Comparison of ENCODE assay signal across 16 cellular contexts in the genomic region with DNA sequence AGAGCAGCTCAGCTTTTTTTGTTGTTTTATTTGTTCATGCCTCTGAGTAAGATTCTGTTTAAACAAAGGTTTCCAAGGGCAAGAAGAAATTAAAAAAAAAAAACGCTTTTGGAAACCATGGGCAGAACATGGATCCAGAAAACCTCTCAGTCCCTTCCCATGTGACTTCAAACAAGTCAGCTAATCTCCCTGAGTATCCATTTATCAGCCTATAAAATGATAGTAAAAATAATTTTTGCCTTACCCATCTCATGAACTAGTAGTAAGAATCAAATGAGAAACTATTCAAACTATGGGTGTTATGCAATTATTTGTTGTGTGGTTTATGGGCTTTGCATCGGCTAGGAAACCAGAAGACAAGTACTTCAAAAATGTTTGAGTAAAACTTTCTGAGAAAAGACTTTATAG. TPM values are rescaled to one million over a fixed set of nuclear protein-coding genes. Genes with fewer than 3 reads are reported as not detected.
DNase-seq lines count a peak whose midpoint lies in the region; ATAC-seq and TF ChIP-seq lines count a peak whose summit lies in the region.
"Had no signal": no experiment of that assay in that cellular context is flagged by ENCODE, and none has a peak within 500 bp of the region (broad histone marks: within the 10 kb centered on the region; RNA-seq: fewer than 3 reads in every experiment).

No MANE protein-coding gene starts in this region.

- ATAC-seq in Right ventricle myocardium superior (ENCODE audit: poor library complexity) = no peak
- ATAC-seq in HG02798 (IDR thresholded peaks at IDR 0.05; ENCODE audit: poor library complexity, unreplicated experiment) = no peak
- ATAC-seq: activated T-cell treated with anti-CD3 and anti-CD28 coated beads, Interleukin-2, amount 50 U/mL, for 4 hours; gastrocnemius medialis; natural killer cell had no signal

- no peaks in the 10 kb centered on the region for H3K36me3 Mint-ChIP-seq in mesothelial cell of epicardium
- H3K36me3 Mint-ChIP-seq in activated CD4-positive, alpha-beta T cell treated with anti-CD3 and anti-CD28 coated beads, Interleukin-2, amount 10 ng/mL, durations not matched to agents 7 days and 5 days (ENCODE audit: low read depth) = no peaks in the 10 kb centered on the region
- H3K36me3 Mint-ChIP-seq: natural killer cell had no signal

- peaks cover 51% of the 10 kb centered on the region for H3K4me1 Mint-ChIP-seq in mesothelial cell of epicardium
- H3K4me1 Mint-ChIP-seq in activated CD4-positive, alpha-beta T cell treated with anti-CD3 and anti-CD28 coated beads, Interleukin-2, amount 10 ng/mL, durations not matched to agents 7 days and 5 days = no peaks in the 10 kb centered on the region
- H3K4me1 Mint-ChIP-seq: natural killer cell had no signal

- intact Hi-C loops in left ventricle myocardium inferior (cut with micrococcal nuclease) (no loop called here), Right ventricle myocardium superior (cut with DNase I) (no loop called here), posterior vena cava (cut with DNase I) (no loop called here)

- DNase-seq in left ventricle myocardium inferior (no peak), Right ventricle myocardium superior (no peak), epithelial cell of prostate (ENCODE audit: low read depth, low spot score) (no peak), mesothelial cell of epicardium (ENCODE audit: low spot score in 2 of 2, unreplicated experiment in 2 of 2) (no peak), posterior vena cava (ENCODE audit: low spot score) (no peak)
- DNase-seq in activated CD4-positive, alpha-beta T cell treated with anti-CD3 and anti-CD28 coated beads, Interleukin-2, amount 10 ng/mL, durations not matched to agents 7 days and 5 days = no peak
- DNase-seq in activated CD4-positive, alpha-beta T cell treated with anti-CD3 and anti-CD28 coated beads for 48 hours = no peak
- DNase-seq: 8988T; activated T-cell treated with anti-CD3 and anti-CD28 coated beads, Interleukin-2, amount 50 U/mL, for 4 hours; adrenal gland; gastrocnemius medialis; natural killer cell; NCI-H1105; NCI-H510A had no signal

- no peaks in the 10 kb centered on the region for H3K9me3 ChIP-seq in left ventricle myocardium inferior (replicated peaks)
- H3K9me3 ChIP-seq: adrenal gland, gastrocnemius medialis had no signal

- H3K9me3 Mint-ChIP-seq in mesothelial cell of epicardium = peaks cover 4% of the 10 kb centered on the region
- no peaks in the 10 kb centered on the region for H3K9me3 Mint-ChIP-seq in activated CD4-positive, alpha-beta T cell treated with anti-CD3 and anti-CD28 coated beads, Interleukin-2, amount 10 ng/mL, durations not matched to agents 7 days and 5 days

- no peak overlapping the region for H3K4me3 ChIP-seq in left ventricle myocardium inferior
- H3K4me3 ChIP-seq: adrenal gland, gastrocnemius medialis had no signal

- CTCF ChIA-PET in activated CD4-positive, alpha-beta T cell treated with anti-CD3 and anti-CD28 coated beads, Interleukin-2, amount 10 ng/mL, durations not matched to agents 7 days and 5 days (lab: Charles Lee) = no interaction called here

- peak overlapping the region; percentile 81 for H3K27ac Mint-ChIP-seq in mesothelial cell of epicardium
- no peak overlapping the region for H3K27ac Mint-ChIP-seq in activated CD4-positive, alpha-beta T cell treated with anti-CD3 and anti-CD28 coated beads, Interleukin-2, amount 10 ng/mL, durations not matched to agents 7 days and 5 days
- H3K27ac Mint-ChIP-seq: dendritic cell treated with granulocyte-macrophage colony-stimulating factor and Interleukin-4, amounts not matched to agents 40 ng/mL and 50 ng/mL, for 4 days; natural killer cell had no signal

- POLR2A ChIA-PET in activated CD4-positive, alpha-beta T cell treated with anti-CD3 and anti-CD28 coated beads, Interleukin-2, amount 10 ng/mL, durations not matched to agents 7 days and 5 days (lab: Charles Lee) = no interaction called here

- no peaks in the 10 kb centered on the region for H3K27me3 ChIP-seq in left ventricle myocardium inferior (ENCODE audit: low read depth)
- H3K27me3 ChIP-seq: adrenal gland, gastrocnemius medialis had no signal

- H3K27me3 Mint-ChIP-seq in mesothelial cell of epicardium (ENCODE audit: low read depth) = no peaks in the 10 kb centered on the region
- H3K27me3 Mint-ChIP-seq in activated CD4-positive, alpha-beta T cell treated with anti-CD3 and anti-CD28 coated beads, Interleukin-2, amount 10 ng/mL, durations not matched to agents 7 days and 5 days = peaks cover 1% of the 10 kb centered on the region
- H3K27me3 Mint-ChIP-seq: dendritic cell treated with granulocyte-macrophage colony-stimulating factor and Interleukin-4, amounts not matched to agents 40 ng/mL and 50 ng/mL, for 4 days had no signal

- H3K4me1 ChIP-seq in left ventricle myocardium inferior = peaks cover 76% of the 10 kb centered on the region

- H3K27ac ChIP-seq in left ventricle myocardium inferior (replicated peaks) (peak overlapping the region; percentile 63), epithelial cell of prostate (peak overlapping the region; percentile 42)
- H3K27ac ChIP-seq: adrenal gland had no signal

- H3K36me3 ChIP-seq in left ventricle myocardium inferior = no peaks in the 10 kb centered on the region
- H3K36me3 ChIP-seq: adrenal gland, gastrocnemius medialis had no signal

- no peak overlapping the region for H3K4me3 Mint-ChIP-seq in mesothelial cell of epicardium
- H3K4me3 Mint-ChIP-seq in activated CD4-positive, alpha-beta T cell treated with anti-CD3 and anti-CD28 coated beads, Interleukin-2, amount 10 ng/mL, durations not matched to agents 7 days and 5 days = no peak overlapping the region
- H3K4me3 Mint-ChIP-seq: activated T-cell treated with anti-CD3 and anti-CD28 coated beads, Interleukin-2, amount 50 U/mL, for 4 hours; dendritic cell treated with granulocyte-macrophage colony-stimulating factor and Interleukin-4, amounts not matched to agents 40 ng/mL and 50 ng/mL, for 4 days; natural killer cell had no signal

- TF ChIP-seq CTCF in left ventricle myocardium inferior (IDR thresholded peaks at IDR 0.05; ENCODE audit: borderline replicate concordance) = no peak
- TF ChIP-seq CTCF in mesothelial cell of epicardium (IDR thresholded peaks at IDR 0.05; ENCODE audit: unreplicated experiment) = no peak

RNA-seq across cellular contexts. Expression of gene KITLG, which starts 27.6 kb away (rescaled TPM):
- total RNA-seq in left ventricle myocardium inferior (8.6 TPM), Right ventricle myocardium superior (10.1 TPM), mesothelial cell of epicardium (13.0 to 14.4 TPM (median 13.9 TPM) in 3 replicates), posterior vena cava (10 to 100 TPM; 11.8 to 15.1 TPM)
- under 1 TPM in 1 of 2 experiments, not detected in 1; 0.12 TPM for total RNA-seq in activated CD4-positive, alpha-beta T cell treated with anti-CD3 and anti-CD28 coated beads, Interleukin-2, amount 10 ng/mL, durations not matched to agents 7 days and 5 days
- total RNA-seq: natural killer cell had no signal
